ENCODE assay signal across 9 cellular contexts in genomic region chr20:5114403-5114802, GRCh38. TPM values are rescaled to one million over a fixed set of nuclear protein-coding genes. Genes with fewer than 3 reads are reported as not detected.
DNase-seq lines count a peak whose midpoint lies in the region; ATAC-seq and TF ChIP-seq lines count a peak whose summit lies in the region.
"Had no signal": no experiment of that assay in that cellular context is flagged by ENCODE, and none has a peak within 500 bp of the region (broad histone marks: within the 10 kb centered on the region; RNA-seq: fewer than 3 reads in every experiment).

No MANE protein-coding gene starts in this region.

- H3K9ac ChIP-seq in BLaER1 (no peak overlapping the region; the same call in 1 of the 2 replicates), GM23248 (0 out of 2 replicates have a peak overlapping the region, but pooled peaks have one; percentile 91)

- in situ Hi-C loops in GM23248 (cut with MboI), result no loop called here

- peak overlapping the region; percentile 84 for H3K4me3 Mint-ChIP-seq in mesothelial cell of epicardium

- ATAC-seq in HG02759 (IDR thresholded peaks at IDR 0.05; ENCODE audit: unreplicated experiment), result no peak

- H4K20me1 ChIP-seq in BLaER1 (peaks cover 47% of the 10 kb centered on the region), GM23248 (ENCODE audit: insufficient read depth) (no peaks in the 10 kb centered on the region; the same call in 1 of the 2 replicates)

- peaks cover 30% of the 10 kb centered on the region for H3K4me1 Mint-ChIP-seq in mesothelial cell of epicardium

- DNase-seq in GM23248 (no peak), mesothelial cell of epicardium (ENCODE audit: low spot score in 2 of 2, unreplicated experiment in 2 of 2) (no peak), dedifferentiated amniotic fluid mesenchymal stem cell (ENCODE audit: extremely low spot score) (no peak), NCI-H1092 treated with DMSO at 0.1 percent for 48 hours (lab: John Stamatoyannopoulos, UW) (no peak)
- DNase-seq: kidney glomerular epithelial cell, NCI-H2171 treated with DMSO at 0.1 percent for 48 hours had no signal

- WGBS in GM23248 (ENCODE audit: low coverage in 1 of 2, low lambda C conversion rate in 2 of 2, missing lambda C conversion rate in 2 of 2), 2 experiments, result 44 to 51% methylated on average over 3 of the region's 3 CpGs

- H3K9me3 Mint-ChIP-seq in mesothelial cell of epicardium, result no peaks in the 10 kb centered on the region

- TF ChIP-seq CTCF in VCaP (conservative IDR thresholded peaks at IDR 0.05) (no peak), mesothelial cell of epicardium (IDR thresholded peaks at IDR 0.05; ENCODE audit: unreplicated experiment) (no peak)

- H3K27me3 Mint-ChIP-seq in mesothelial cell of epicardium (ENCODE audit: low read depth), result no peaks in the 10 kb centered on the region

- no peak overlapping the region for H2AFZ ChIP-seq in GM23248

- H3K4me1 ChIP-seq in BLaER1 (peaks cover 57% of the 10 kb centered on the region), GM23248 (ENCODE audit: insufficient read depth) (peaks cover 19% of the 10 kb centered on the region)

- H3K36me3 ChIP-seq in BLaER1 (peaks cover 64% of the 10 kb centered on the region), GM23248 (ENCODE audit: low read depth) (peaks cover 41% of the 10 kb centered on the region)

- no peaks in the 10 kb centered on the region for H3K27me3 ChIP-seq in BLaER1
- no peaks in the 10 kb centered on the region for H3K27me3 ChIP-seq in GM23248 (replicated peaks; ENCODE audit: insufficient read depth)

- H3K36me3 Mint-ChIP-seq in mesothelial cell of epicardium, result peaks cover 22% of the 10 kb centered on the region

- H3K79me2 ChIP-seq in GM23248 (ENCODE audit: insufficient read depth), result peaks cover 78% of the 10 kb centered on the region

- H3K9me2 ChIP-seq in GM23248 (ENCODE audit: insufficient read depth), result no peaks in the 10 kb centered on the region

- H3K27ac Mint-ChIP-seq in mesothelial cell of epicardium, result peak overlapping the region; percentile 68

- H3K4me2 ChIP-seq in BLaER1 (peak overlapping the region; percentile 97; the same call in 1 of the 2 replicates), GM23248 (ENCODE audit: unreplicated experiment) (no peak overlapping the region)

- peaks cover 41% of the 10 kb centered on the region for H3F3A ChIP-seq in GM23248 (ENCODE audit: insufficient read depth)

- H3K27ac ChIP-seq in BLaER1 (no peak overlapping the region), GM23248 (peak overlapping the region; percentile 77; the same call in 1 of the 2 replicates), VCaP (peak overlapping the region; percentile 92)

- no peak overlapping the region for H3K4me3 ChIP-seq in BLaER1
- no peak overlapping the region for H3K4me3 ChIP-seq in GM23248

- H3K9me3 ChIP-seq in BLaER1 (no peaks in the 10 kb centered on the region), GM23248 (ENCODE audit: low read depth) (no peaks in the 10 kb centered on the region)

RNA-seq across cellular contexts. Expression of gene TMEM230, which starts 1.5 kb away (rescaled TPM):
- total RNA-seq in GM23248 (2014; rRNA removed; shearing (Covaris generic)), result 171 and 174 TPM in 2 replicates
- 233 and 249 TPM in 2 replicates for polyA plus RNA-seq in GM23248 (2016; fragmentation: Nextera tagmentation; extraction: Ambion mirVana)
- total RNA-seq in mesothelial cell of epicardium, result 60.7 to 66.5 TPM (median 64.7 TPM) in 3 replicates

RNA-seq across cellular contexts. Expression of gene PCNA, which starts 5.4 kb away (rescaled TPM):
- 116 and 117 TPM in 2 replicates for total RNA-seq in GM23248 (2014; rRNA removed; shearing (Covaris generic))
- 84.8 and 88.1 TPM in 2 replicates for polyA plus RNA-seq in GM23248 (2016; fragmentation: Nextera tagmentation; extraction: Ambion mirVana)
- total RNA-seq in mesothelial cell of epicardium, result 82.6 to 89.8 TPM (median 87.5 TPM) in 3 replicates

RNA-seq across cellular contexts. Expression of gene CDS2, which starts 12.4 kb away (rescaled TPM):
- 31.6 and 37.1 TPM in 2 replicates for total RNA-seq in GM23248 (2014; rRNA removed; shearing (Covaris generic))
- polyA plus RNA-seq in GM23248 (2016; fragmentation: Nextera tagmentation; extraction: Ambion mirVana), result 29.4 and 32.1 TPM in 2 replicates
- 41.6 to 44.9 TPM (median 42.2 TPM) in 3 replicates for total RNA-seq in mesothelial cell of epicardium
